Comparison of ENCODE assay signal across 8 cellular contexts in genomic region chr14:32940066-32940651, GRCh38. TPM values are rescaled to one million over a fixed set of nuclear protein-coding genes. Genes with fewer than 3 reads are reported as not detected.
DNase-seq lines count a peak whose midpoint lies in the region; ATAC-seq, FAIRE-seq and TF ChIP-seq lines count a peak whose summit lies in the region.

No MANE protein-coding gene starts in this region.

- H3K79me2 ChIP-seq in keratinocyte (ENCODE audit: control insufficient read depth, insufficient read depth, low read length) (no peaks in the 10 kb centered on the region), Karpas-422 (ENCODE audit: low read length) (no peaks in the 10 kb centered on the region)

- no peaks in the 10 kb centered on the region for H3K9me1 ChIP-seq in keratinocyte (ENCODE audit: control insufficient read depth, extremely low read depth, insufficient read depth, low read length)

- peaks cover 7% of the 10 kb centered on the region for H3K4me1 Mint-ChIP-seq in stimulated activated naive CD8-positive, alpha-beta T cell treated with anti-CD3 and anti-CD28 coated beads, Interleukin-15, Interleukin-2, amounts not matched to agents 100 ng/mL and 50 ng/mL, for 24 hours (ENCODE audit: low read depth)
- peaks cover 7% of the 10 kb centered on the region for H3K4me1 Mint-ChIP-seq in activated naive CD8-positive, alpha-beta T cell treated with anti-CD3 and anti-CD28 coated beads, Interleukin-2, amount 50 U/mL, for 24 hours

- no peak for FAIRE-seq in keratinocyte (lab: Jason Lieb, UNC)

- H3K4me2 ChIP-seq in keratinocyte (ENCODE audit: control insufficient read depth, extremely low read depth, insufficient read depth, low read depth, low read length) (peak overlapping the region; percentile 56), Karpas-422 (ENCODE audit: low read depth, low read length, poor library complexity, severe bottlenecking) (no peak overlapping the region)

- WGBS in testis, 2 donors, result 13 to 16% methylated on average over 13 of the region's 13 CpGs

- H3K9me3 Mint-ChIP-seq in stimulated activated naive CD8-positive, alpha-beta T cell treated with anti-CD3 and anti-CD28 coated beads, Interleukin-15, Interleukin-2, amounts not matched to agents 100 ng/mL and 50 ng/mL, for 24 hours, result no peaks in the 10 kb centered on the region
- no peaks in the 10 kb centered on the region for H3K9me3 Mint-ChIP-seq in activated naive CD8-positive, alpha-beta T cell treated with anti-CD3 and anti-CD28 coated beads, Interleukin-2, amount 50 U/mL, for 24 hours

- intact Hi-C loops in testis (cut with DNase I; ENCODE audit: low total_unique reads), result no loop called here

- dilution Hi-C loops in keratinocyte (cut with MboI; ENCODE audit: extremely low pct_ligation_motif_present, low sequenced_read_pairs), result no loop called here

- H3K27me3 Mint-ChIP-seq in stimulated activated naive CD8-positive, alpha-beta T cell treated with anti-CD3 and anti-CD28 coated beads, Interleukin-15, Interleukin-2, amounts not matched to agents 100 ng/mL and 50 ng/mL, for 24 hours, result peaks cover 73% of the 10 kb centered on the region
- peaks cover 71% of the 10 kb centered on the region for H3K27me3 Mint-ChIP-seq in activated naive CD8-positive, alpha-beta T cell treated with anti-CD3 and anti-CD28 coated beads, Interleukin-2, amount 50 U/mL, for 24 hours

- H3K9me3 ChIP-seq in keratinocyte (ENCODE audit: control insufficient read depth, low read depth, low read length), result no peaks in the 10 kb centered on the region
- H3K9me3 ChIP-seq in testis, result no peaks in the 10 kb centered on the region
- peaks cover 3% of the 10 kb centered on the region for H3K9me3 ChIP-seq in Karpas-422 (ENCODE audit: low read length)

- H3K9me2 ChIP-seq in Karpas-422 (replicated peaks; ENCODE audit: insufficient read depth, low read length), result no peaks in the 10 kb centered on the region

- H3K27ac ChIP-seq in keratinocyte (ENCODE audit: control insufficient read depth, insufficient read depth, low read length) (no peak overlapping the region), testis (peak overlapping the region; percentile 68 to 90), Karpas-422 (ENCODE audit: low read length) (no peak overlapping the region)

- H3K27me3 ChIP-seq in keratinocyte (ENCODE audit: control insufficient read depth, extremely low read depth, insufficient read depth, low read length) (peaks cover 51% of the 10 kb centered on the region), testis (no peaks in the 10 kb centered on the region), Karpas-422 (ENCODE audit: low read length) (no peaks in the 10 kb centered on the region)

- H3K36me3 ChIP-seq in keratinocyte (ENCODE audit: control insufficient read depth in 2 of 2, extremely low read depth in 1 of 2, insufficient read depth in 2 of 2, low read length in 2 of 2) (no peaks in the 10 kb centered on the region), testis (ENCODE audit: low read depth, missing control alignments) (no peaks in the 10 kb centered on the region), Karpas-422 (ENCODE audit: insufficient read depth, low read length) (no peaks in the 10 kb centered on the region)

- H3K4me3 Mint-ChIP-seq in stimulated activated naive CD8-positive, alpha-beta T cell treated with anti-CD3 and anti-CD28 coated beads, Interleukin-15, Interleukin-2, amounts not matched to agents 100 ng/mL and 50 ng/mL, for 24 hours, result peak overlapping the region; percentile 70
- H3K4me3 Mint-ChIP-seq in activated naive CD8-positive, alpha-beta T cell treated with anti-CD3 and anti-CD28 coated beads, Interleukin-2, amount 50 U/mL, for 24 hours, result peak overlapping the region; percentile 75

- H4K20me1 ChIP-seq in keratinocyte (ENCODE audit: control insufficient read depth, extremely low read depth, insufficient read depth, low read length), result no peaks in the 10 kb centered on the region
- H4K20me1 ChIP-seq in Karpas-422 (ENCODE audit: insufficient read depth, low read depth, low read length), result no peaks in the 10 kb centered on the region

- H3K27ac Mint-ChIP-seq in stimulated activated naive CD8-positive, alpha-beta T cell treated with anti-CD3 and anti-CD28 coated beads, Interleukin-15, Interleukin-2, amounts not matched to agents 100 ng/mL and 50 ng/mL, for 24 hours, result peak overlapping the region; percentile 50
- H3K27ac Mint-ChIP-seq in activated naive CD8-positive, alpha-beta T cell treated with anti-CD3 and anti-CD28 coated beads, Interleukin-2, amount 50 U/mL, for 24 hours, result no peak overlapping the region

- H2AFZ ChIP-seq in keratinocyte (ENCODE audit: control insufficient read depth, low read length) (no peak overlapping the region), Karpas-422 (ENCODE audit: low read length) (no peak overlapping the region)

- no peaks in the 10 kb centered on the region for H3K4me1 ChIP-seq in keratinocyte (ENCODE audit: control insufficient read depth, extremely low read depth, insufficient read depth, low read length)
- peaks cover 10% of the 10 kb centered on the region for H3K4me1 ChIP-seq in testis
- H3K4me1 ChIP-seq in Karpas-422 (ENCODE audit: low read length), result no peaks in the 10 kb centered on the region

- no peak for DNase-seq in stimulated activated naive CD8-positive, alpha-beta T cell treated with anti-CD3 and anti-CD28 coated beads, Interleukin-15, Interleukin-2, amounts not matched to agents 100 U/mL and 50 U/mL, for 24 hours
- no peak for DNase-seq in activated naive CD8-positive, alpha-beta T cell treated with anti-CD3 and anti-CD28 coated beads, Interleukin-2, amount 50 U/mL, for 24 hours
- DNase-seq in keratinocyte (ENCODE audit: low read depth, low spot score), result no peak
- no peak for DNase-seq in testis
- DNase-seq in activated CD4-positive, alpha-beta T cell treated with anti-CD3 and anti-CD28 coated beads, Interleukin-2, amount 50 U/mL, for 4 hours, result no peak
- DNase-seq in Karpas-422, result no peak

- no peak for TF ChIP-seq POLR2A in testis (IDR thresholded peaks at IDR 0.05)

- TF ChIP-seq CTCF in keratinocyte (optimal IDR thresholded peaks at IDR 0.05 in 1 of 3, IDR thresholded peaks at IDR 0.05 in 1 of 3, conservative IDR thresholded peaks at IDR 0.05 in 1 of 3; ENCODE audit: extremely low read depth in 1 of 3, insufficient read depth in 2 of 3, low read length in 3 of 3) (no peak), testis (IDR thresholded peaks at IDR 0.05) (no peak)

- H3K9ac ChIP-seq in keratinocyte (ENCODE audit: control insufficient read depth, extremely low read depth, insufficient read depth, low read length) (no peak overlapping the region), Karpas-422 (ENCODE audit: low read length) (no peak overlapping the region)

- no peak for ATAC-seq in stimulated activated naive CD8-positive, alpha-beta T cell treated with anti-CD3 and anti-CD28 coated beads, Interleukin-15, Interleukin-2, amounts not matched to agents 100 U/mL and 50 U/mL, for 24 hours
- ATAC-seq in activated naive CD8-positive, alpha-beta T cell treated with anti-CD3 and anti-CD28 coated beads, Interleukin-2, amount 50 U/mL, for 24 hours, result no peak
- no peak for ATAC-seq in HG02938 (IDR thresholded peaks at IDR 0.05; ENCODE audit: unreplicated experiment)

- H3K36me3 Mint-ChIP-seq in stimulated activated naive CD8-positive, alpha-beta T cell treated with anti-CD3 and anti-CD28 coated beads, Interleukin-15, Interleukin-2, amounts not matched to agents 100 ng/mL and 50 ng/mL, for 24 hours (ENCODE audit: low read depth), result no peaks in the 10 kb centered on the region
- H3K36me3 Mint-ChIP-seq in activated naive CD8-positive, alpha-beta T cell treated with anti-CD3 and anti-CD28 coated beads, Interleukin-2, amount 50 U/mL, for 24 hours (ENCODE audit: low read depth), result no peaks in the 10 kb centered on the region

- peak overlapping the region in 1 of 3 experiments; percentile 48 for H3K4me3 ChIP-seq in keratinocyte (ENCODE audit: control insufficient read depth in 2 of 3, extremely low read depth in 1 of 3, insufficient read depth in 2 of 3, low read depth in 1 of 3, low read length in 3 of 3)
- peak overlapping the region; percentile 77 to 82 for H3K4me3 ChIP-seq in testis
- no peak overlapping the region for H3K4me3 ChIP-seq in Karpas-422 (ENCODE audit: low read length)

RNA-seq across cellular contexts. Expression of gene NPAS3, which starts 1.5 kb away (rescaled TPM):
- polyA plus RNA-seq in keratinocyte (0.01 to 0.07 TPM (median 0.01 TPM) in 3 replicates), testis (ENCODE audit: insufficient read depth, low read depth, low replicate concordance) (1.8 TPM)
- not detected for polyA plus RNA-seq in keratinocyte (2011; ENCODE audit: low read depth)
- polyA plus RNA-seq in keratinocyte (2011; cell fraction: cytosol; rRNA removed), result 0.01 TPM in 2 replicates
- polyA plus RNA-seq in keratinocyte (2011; cell fraction: nucleus; rRNA removed), result 0.03 TPM in 1 of 2 replicates, not detected in the other
- polyA plus RNA-seq in keratinocyte (2012; ENCODE audit: low replicate concordance), result 0.04 TPM in 1 of 2 replicates, not detected in the other
- polyA minus RNA-seq in keratinocyte, result 0.26 TPM in 1 of 3 replicates, not detected in the others
- polyA minus RNA-seq in keratinocyte (2011; cell fraction: cytosol; rRNA and poly(A)+ RNA removed), result not detected
- 0.39 TPM in 1 of 2 replicates, not detected in the other for polyA minus RNA-seq in keratinocyte (2011; cell fraction: nucleus; rRNA and poly(A)+ RNA removed)
- total RNA-seq in testis, result 1 to 10 TPM; 1.1 to 3.7 TPM
- 1.6 and 6.9 TPM in 2 replicates for total RNA-seq in Karpas-422 (2014; rRNA removed; shearing (Covaris generic); ENCODE audit: low replicate concordance)

Comparison
In these comparisons a context has a peak if more than half of its experiments do, and no peak if none do; other contexts are left out.
1. H3K27ac ChIP-seq: peak in testis (2 of 2); none in keratinocyte (single experiment) and Karpas-422 (single experiment).